19 cellular contexts compared by ENCODE assay signal in genomic region chr7:13656330-13656729, GRCh38.
DNase-seq lines count a peak whose midpoint lies in the region; ATAC-seq, FAIRE-seq and TF ChIP-seq lines count a peak whose summit lies in the region.
"Had no signal": no experiment of that assay in that cellular context is flagged by ENCODE, and none has a peak within 500 bp of the region (broad histone marks: within the 10 kb centered on the region; RNA-seq: fewer than 3 reads in every experiment).

No MANE protein-coding gene starts in this region.

- no peaks in the 10 kb centered on the region for H3K27me3 ChIP-seq in K562 (ENCODE audit: control insufficient read depth in 2 of 2, insufficient read depth in 2 of 2, low read length in 2 of 2)

- H3K4me1 ChIP-seq in A549 (no peaks in the 10 kb centered on the region), K562 (replicated peaks in 1 of 2; ENCODE audit: control insufficient read depth in 2 of 2, insufficient read depth in 2 of 2, low read length in 2 of 2) (no peaks in the 10 kb centered on the region)

- no peak overlapping the region for H3K4me3 Mint-ChIP-seq in activated CD4-positive, alpha-beta memory T cell treated with anti-CD3 and anti-CD28 coated beads for 36 hours
- H3K4me3 Mint-ChIP-seq: CD4-positive, alpha-beta memory T cell; H9 had no signal

- H3K9me3 ChIP-seq in A549 (no peaks in the 10 kb centered on the region), K562 (replicated peaks; ENCODE audit: control insufficient read depth, insufficient read depth, low read depth, low read length) (0 out of 2 replicates have a peak, but pooled peaks cover 4% of the 10 kb centered on the region)

- no peak overlapping the region for H3K9ac ChIP-seq in K562 (ENCODE audit: insufficient read depth in 1 of 2, low read depth in 2 of 2, low read length in 2 of 2)

- TF ChIP-seq RAD21 in A549 (conservative IDR thresholded peaks at IDR 0.05 in 1 of 2, IDR thresholded peaks at IDR 0.05 in 1 of 2) (no peak), K562 (CRISPR knock-in tag; conservative IDR thresholded peaks at IDR 0.05 in 1 of 2, IDR thresholded peaks at IDR 0.05 in 1 of 2) (no peak)

- FAIRE-seq in A549 (lab: Jason Lieb, UNC) (no peak), H54 (lab: Jason Lieb, UNC) (peak; percentile 15), K562 (lab: Jason Lieb, UNC) (no peak)
- FAIRE-seq: GM12891, GM18507, H1 had no signal

- TF ChIP-seq POLR2A in A549 (IDR thresholded peaks at IDR 0.05; ENCODE audit: low read length): no peak
- no peak for TF ChIP-seq POLR2A in H54 (IDR thresholded peaks at IDR 0.05; ENCODE audit: low read depth, low read length)
- no peak for TF ChIP-seq POLR2A in K562 (conservative IDR thresholded peaks at IDR 0.05)

- ATAC-seq in A549 (no peak), K562 (no peak)
- ATAC-seq: HCT116 had no signal

- DNase-seq in A549 (ENCODE audit: low read depth in 1 of 2, low spot score in 1 of 2) (no peak), H54 (ENCODE audit: insufficient read length, low spot score) (no peak), K562 (ENCODE audit: extremely low read depth in 1 of 4, low spot score in 3 of 4) (no peak), T1000 (lab: John Stamatoyannopoulos, UW) (no peak), NCI-H2081 (lab: John Stamatoyannopoulos, UW) (no peak)
- no peak for DNase-seq in activated CD4-positive, alpha-beta memory T cell treated with anti-CD3 and anti-CD28 coated beads for 36 hours
- DNase-seq: 8988T; C1 segment of cervical spinal cord; Calu3; CD4-positive, alpha-beta memory T cell; COR-L47; DMS53; DMS79 treated with DMSO at 0.1 percent for 48 hours; GF-D8; H9 had no signal

- peaks cover 18% of the 10 kb centered on the region for H3K9me3 Mint-ChIP-seq in activated CD4-positive, alpha-beta memory T cell treated with anti-CD3 and anti-CD28 coated beads for 36 hours

- no peak overlapping the region for H3K4me2 ChIP-seq in A549
- no peak overlapping the region for H3K4me2 ChIP-seq in K562 (ENCODE audit: insufficient read depth, low read length)

- TF ChIP-seq CTCF in A549 (IDR thresholded peaks at IDR 0.05) (no peak), K562 (IDR thresholded peaks at IDR 0.05 in 2 of 3, conservative IDR thresholded peaks at IDR 0.05 in 1 of 3; ENCODE audit: insufficient read depth in 2 of 3, low read depth in 1 of 3, low read length in 3 of 3) (no peak)

- BruUV-seq in K562 (replicated peaks; lab: Mats Ljungman, UMichigan): no TSS peak

- no peaks in the 10 kb centered on the region for H3K36me3 Mint-ChIP-seq in activated CD4-positive, alpha-beta memory T cell treated with anti-CD3 and anti-CD28 coated beads for 36 hours
- H3K36me3 Mint-ChIP-seq: CD4-positive, alpha-beta memory T cell had no signal

- no peaks in the 10 kb centered on the region for H3K36me3 ChIP-seq in K562 (ENCODE audit: control insufficient read depth, insufficient read depth, low read length)

- H3K27me3 Mint-ChIP-seq in activated CD4-positive, alpha-beta memory T cell treated with anti-CD3 and anti-CD28 coated beads for 36 hours: no peaks in the 10 kb centered on the region
- H3K27me3 Mint-ChIP-seq: CD4-positive, alpha-beta memory T cell had no signal

- H3K9me1 ChIP-seq in K562 (ENCODE audit: control insufficient read depth, insufficient read depth, low read length): no peaks in the 10 kb centered on the region

- no peak overlapping the region for H2AFZ ChIP-seq in K562 (ENCODE audit: low read depth, low read length)

- H4K20me1 ChIP-seq in K562 (replicated peaks; ENCODE audit: control insufficient read depth, insufficient read depth, low read length): no peaks in the 10 kb centered on the region

- no peak overlapping the region for H3K27ac Mint-ChIP-seq in activated CD4-positive, alpha-beta memory T cell treated with anti-CD3 and anti-CD28 coated beads for 36 hours
- H3K27ac Mint-ChIP-seq: CD4-positive, alpha-beta memory T cell had no signal

- CTCF ChIA-PET in A549 (lab: Yijun Ruan, JAX): no interaction called here
- CTCF ChIA-PET in K562 (lab: Yijun Ruan, JAX; ENCODE audit: low intra/inter-chr PET ratio): no interaction called here
- CTCF ChIA-PET in activated CD4-positive, alpha-beta memory T cell treated with anti-CD3 and anti-CD28 coated beads for 36 hours (lab: Charles Lee): no interaction called here

- H3K4me3 ChIP-seq in A549 (no peak overlapping the region), K562 (no peak overlapping the region)

- WGBS in A549 (ENCODE audit: missing lambda C conversion rate): 47% methylated on average over 1 of the region's 1 CpG
- WGBS in K562 (ENCODE audit: insufficient coverage, low coverage, missing lambda C conversion rate): 0% methylated on average over 1 of the region's 1 CpG

- H3K27ac ChIP-seq in A549: no peak overlapping the region
- no peak overlapping the region for H3K27ac ChIP-seq in K562 (ENCODE audit: extremely low read depth, low read depth, low read length)

- no peaks in the 10 kb centered on the region for H3K4me1 Mint-ChIP-seq in activated CD4-positive, alpha-beta memory T cell treated with anti-CD3 and anti-CD28 coated beads for 36 hours (ENCODE audit: low read depth)
- H3K4me1 Mint-ChIP-seq: CD4-positive, alpha-beta memory T cell had no signal

- in situ Hi-C loops in K562 (cut with MboI): no loop called here

- H3K79me2 ChIP-seq in K562 (ENCODE audit: control insufficient read depth, insufficient read depth, low read length): no peaks in the 10 kb centered on the region

- intact Hi-C loops in K562 (cut with micrococcal nuclease): no loop called here
- intact Hi-C loops in activated CD4-positive, alpha-beta memory T cell treated with anti-CD3 and anti-CD28 coated beads for 36 hours (cut with micrococcal nuclease): no loop called here

- POLR2A ChIA-PET in A549 (lab: Yijun Ruan, JAX) (no interaction called here), K562 (lab: Yijun Ruan, JAX) (no interaction called here)
- POLR2A ChIA-PET in activated CD4-positive, alpha-beta memory T cell treated with anti-CD3 and anti-CD28 coated beads for 36 hours (lab: Charles Lee): no interaction called here

- TF ChIP-seq EP300 in A549 (IDR thresholded peaks at IDR 0.05): no peak
- TF ChIP-seq EP300 in K562 (IDR thresholded peaks at IDR 0.05; ENCODE audit: low read length): no peak

TF ChIP-seq in A549, 52 proteins besides CTCF, POLR2A, EP300 and RAD21:
- TF ChIP-seq MAFK (IDR thresholded peaks at IDR 0.05; ENCODE audit: partially characterized antibody): peak; percentile 60
- no peak for TF ChIP-seq CHD2 (IDR thresholded peaks at IDR 0.05; ENCODE audit: low read length, partially characterized antibody)
TF ChIP-seq in A549: peak in this region for 1.

TF ChIP-seq in K562, 482 proteins besides CTCF, POLR2A, EP300 and RAD21:
- TF ChIP-seq STAG1 (CRISPR knock-in tag; IDR thresholded peaks at IDR 0.05; ENCODE audit: borderline replicate concordance) (no peak), USF2 (CRISPR knock-in tag; IDR thresholded peaks at IDR 0.05) (no peak), XRCC4 (IDR thresholded peaks at IDR 0.05; ENCODE audit: extremely low read depth, insufficient read depth, insufficient read length) (no peak), ZNF316 (IDR thresholded peaks at IDR 0.05) (0 out of 2 replicates have a peak, but pooled peaks have one; percentile 6), ZNF263 (CRISPR knock-in tag; IDR thresholded peaks at IDR 0.05; ENCODE audit: borderline replicate concordance) (no peak), ZNF324 (CRISPR knock-in tag; IDR thresholded peaks at IDR 0.05) (no peak), HDGF (IDR thresholded peaks at IDR 0.05) (no peak), FOXM1 (IDR thresholded peaks at IDR 0.05; ENCODE audit: low read depth) (no peak), FOXM1 (CRISPR knock-in tag; IDR thresholded peaks at IDR 0.05; ENCODE audit: low read depth) (no peak)

Comparison
In these comparisons a context has a peak if more than half of its experiments do, and no peak if none do; other contexts are left out.
1. Of the 35 proteins assayed by ChIP-seq in both K562 and A549: peak only in K562: none; only in A549: MAFK; in both: none; in neither: 34.